Comparison of ENCODE assay signal across 21 cellular contexts in genomic region chr16:85074225-85074914, GRCh38. TPM values are rescaled to one million over a fixed set of nuclear protein-coding genes. Genes with fewer than 3 reads are reported as not detected.
DNase-seq lines count a peak whose midpoint lies in the region; ATAC-seq and TF ChIP-seq lines count a peak whose summit lies in the region.
"Had no signal": no experiment of that assay in that cellular context is flagged by ENCODE, and none has a peak within 500 bp of the region (broad histone marks: within the 10 kb centered on the region; RNA-seq: fewer than 3 reads in every experiment).

No MANE protein-coding gene starts in this region.

- H3K27ac ChIP-seq in HEK293 (ENCODE audit: extremely low read depth, low read depth, low read length) = no peak overlapping the region
- H3K27ac ChIP-seq: 22Rv1; A549; BLaER1 treated with 17β-estradiol and CSF1 and Interleukin-3, amounts not matched to agents 10 nM and 100 nM; C4-2B had no signal

- H3K4me3 Mint-ChIP-seq in natural killer cell treated with Interleukin-12 subunit alpha and Interleukin-12 subunit beta and Interleukin-15 and Interleukin-18, amount 100 ng/mL, for 72 hours = no peak overlapping the region
- no peak overlapping the region for H3K4me3 Mint-ChIP-seq in natural killer cell
- no peak overlapping the region for H3K4me3 Mint-ChIP-seq in nephron
- H3K4me3 Mint-ChIP-seq: B cell; CD4-positive, alpha-beta T cell; CD8-positive, alpha-beta T cell had no signal

- no peaks in the 10 kb centered on the region for H3K4me1 Mint-ChIP-seq in natural killer cell treated with Interleukin-12 subunit alpha and Interleukin-12 subunit beta and Interleukin-15 and Interleukin-18, amount 100 ng/mL, for 72 hours (ENCODE audit: low read depth in 2 of 2)
- H3K4me1 Mint-ChIP-seq in natural killer cell (no peaks in the 10 kb centered on the region), nephron (peaks cover 32% of the 10 kb centered on the region)

- H3K27me3 Mint-ChIP-seq in natural killer cell treated with Interleukin-12 subunit alpha and Interleukin-12 subunit beta and Interleukin-15 and Interleukin-18, amount 100 ng/mL, for 72 hours = no peaks in the 10 kb centered on the region
- H3K27me3 Mint-ChIP-seq in natural killer cell (ENCODE audit: low read depth in 2 of 2) (no peaks in the 10 kb centered on the region), nephron (ENCODE audit: low read depth) (no peaks in the 10 kb centered on the region)
- H3K27me3 Mint-ChIP-seq: CD4-positive, alpha-beta T cell had no signal

- no peaks in the 10 kb centered on the region for H3K36me3 Mint-ChIP-seq in natural killer cell treated with Interleukin-12 subunit alpha and Interleukin-12 subunit beta and Interleukin-15 and Interleukin-18, amount 100 ng/mL, for 72 hours
- H3K36me3 Mint-ChIP-seq in natural killer cell = no peaks in the 10 kb centered on the region
- peaks cover 18% of the 10 kb centered on the region for H3K36me3 Mint-ChIP-seq in nephron (ENCODE audit: low read depth)

- intact Hi-C loops in natural killer cell (cut with micrococcal nuclease) = no loop called here
- intact Hi-C loops in left colon (cut with DNase I, micrococcal nuclease) = no loop called here

- POLR2A ChIA-PET in HEK293 (lab: Yijun Ruan, JAX) = no interaction called here

- peak; percentile 44 for DNase-seq in natural killer cell treated with Interleukin-12 subunit alpha and Interleukin-12 subunit beta and Interleukin-15 and Interleukin-18, amount 100 ng/mL, for 72 hours (ENCODE audit: low spot score)
- DNase-seq in natural killer cell = no peak
- DNase-seq in left colon = no peak
- no peak for DNase-seq in EL
- DNase-seq in stimulated activated naive CD4-positive, alpha-beta T cell treated with Interleukin-2 at 50 U/mL for 16 hours (lab: John Stamatoyannopoulos, UW) = no peak
- DNase-seq: AML-193; Caco-2; Calu3; CD4-positive, alpha-beta T cell; CD8-positive, alpha-beta T cell; DMS79 treated with DMSO at 0.1 percent for 48 hours; GDM1 had no signal

- CTCF ChIA-PET in HEK293 (lab: Yijun Ruan, JAX) = interaction anchor here (0.7 kb wide), 1 partner anchor 29 kb away, joined by 3 read pairs; no protein-coding TSS in a partner anchor

- H3K4me1 ChIP-seq in HEK293 (ENCODE audit: control insufficient read depth, insufficient read depth, low read length) = no peaks in the 10 kb centered on the region
- H3K4me1 ChIP-seq: A549, Caco-2 had no signal

- TF ChIP-seq CTCF in natural killer cell (IDR thresholded peaks at IDR 0.05) (no peak), HEK293 (tag by site-specific recombination; IDR thresholded peaks at IDR 0.05) (no peak), nephron (IDR thresholded peaks at IDR 0.05; ENCODE audit: unreplicated experiment in 3 of 3) (no peak)

- no peak for ATAC-seq in natural killer cell treated with Interleukin-12 subunit alpha and Interleukin-12 subunit beta and Interleukin-15 and Interleukin-18, amount 100 ng/mL, for 72 hours
- no peak for ATAC-seq in natural killer cell
- ATAC-seq in left colon = peak; percentile 81
- ATAC-seq: A549; CD8-positive, alpha-beta T cell; GM12878 had no signal

- no peaks in the 10 kb centered on the region for H3K9me3 ChIP-seq in HEK293 (ENCODE audit: control insufficient read depth, insufficient read depth, low read depth, low read length)
- H3K9me3 ChIP-seq: A549; BLaER1 treated with 17β-estradiol and CSF1 and Interleukin-3, amounts not matched to agents 10 nM and 100 nM; Caco-2 had no signal

- no peak overlapping the region for H3K4me3 ChIP-seq in HEK293 (ENCODE audit: low read depth, low read length)
- H3K4me3 ChIP-seq: A549; BLaER1 treated with 17β-estradiol and CSF1 and Interleukin-3, amounts not matched to agents 10 nM and 100 nM; GM12878 had no signal

- no peak overlapping the region for H3K27ac Mint-ChIP-seq in natural killer cell treated with Interleukin-12 subunit alpha and Interleukin-12 subunit beta and Interleukin-15 and Interleukin-18, amount 100 ng/mL, for 72 hours
- H3K27ac Mint-ChIP-seq in natural killer cell = no peak overlapping the region
- H3K27ac Mint-ChIP-seq in nephron = peak overlapping the region in 2 of 3 experiments; percentile 26 to 65
- H3K27ac Mint-ChIP-seq: B cell; CD4-positive, alpha-beta T cell; CD8-positive, alpha-beta T cell had no signal

- no peaks in the 10 kb centered on the region for H3K9me3 Mint-ChIP-seq in natural killer cell treated with Interleukin-12 subunit alpha and Interleukin-12 subunit beta and Interleukin-15 and Interleukin-18, amount 100 ng/mL, for 72 hours
- H3K9me3 Mint-ChIP-seq in natural killer cell (no peaks in the 10 kb centered on the region), nephron (no peaks in the 10 kb centered on the region)
- H3K9me3 Mint-ChIP-seq: CD4-positive, alpha-beta T cell; CD8-positive, alpha-beta T cell had no signal

- peaks cover 0 to 34% of the 10 kb centered on the region in 2 experiments; a peak in 1 of 3 replicates for H3K36me3 ChIP-seq in HEK293 (ENCODE audit: control insufficient read depth in 2 of 2, insufficient read depth in 1 of 2, low read length in 2 of 2)

TF ChIP-seq in HEK293, 187 proteins besides CTCF, POLR2A, EP300 and RAD21:
- TF ChIP-seq, protein P1, sequence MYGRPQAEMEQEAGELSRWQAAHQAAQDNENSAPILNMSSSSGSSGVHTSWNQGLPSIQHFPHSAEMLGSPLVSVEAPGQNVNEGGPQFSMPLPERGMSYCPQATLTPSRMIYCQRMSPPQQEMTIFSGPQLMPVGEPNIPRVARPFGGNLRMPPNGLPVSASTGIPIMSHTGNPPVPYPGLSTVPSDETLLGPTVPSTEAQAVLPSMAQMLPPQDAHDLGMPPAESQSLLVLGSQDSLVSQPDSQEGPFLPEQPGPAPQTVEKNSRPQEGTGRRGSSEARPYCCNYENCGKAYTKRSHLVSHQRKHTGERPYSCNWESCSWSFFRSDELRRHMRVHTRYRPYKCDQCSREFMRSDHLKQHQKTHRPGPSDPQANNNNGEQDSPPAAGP (tag by site-specific recombination; IDR thresholded peaks at IDR 0.05) = 0 out of 2 replicates have a peak, but pooled peaks have one; percentile 29
- TF ChIP-seq ZSCAN4 (tag by site-specific recombination; IDR thresholded peaks at IDR 0.05) (0 out of 2 replicates have a peak, but pooled peaks have one; percentile 16), SALL2 (tag by site-specific recombination; IDR thresholded peaks at IDR 0.05; ENCODE audit: borderline replicate concordance) (no peak), ZBTB8A (tag by site-specific recombination; IDR thresholded peaks at IDR 0.05) (no peak)

RNA-seq across cellular contexts. Expression of gene CIBAR2, which starts 37.9 kb away (rescaled TPM):
- total RNA-seq in natural killer cell treated with Interleukin-12 subunit alpha and Interleukin-12 subunit beta and Interleukin-15 and Interleukin-18, amount 100 ng/mL, for 72 hours = not detected
- total RNA-seq in natural killer cell (not detected), left colon (not detected)
- total RNA-seq: A172; B cell; Caco-2; Calu3; CD4-positive, alpha-beta T cell; CD8-positive, alpha-beta T cell; GM12878 had no signal

RNA-seq across cellular contexts. Expression of gene KIAA0513, which starts 46.8 kb away (rescaled TPM):
- total RNA-seq in natural killer cell treated with Interleukin-12 subunit alpha and Interleukin-12 subunit beta and Interleukin-15 and Interleukin-18, amount 100 ng/mL, for 72 hours = 1 to 10 TPM; 3.3 to 3.6 TPM
- 10 to 100 TPM in 2 of 3 donors, 1 to 10 TPM in 1; 7.9 to 17.7 (median 12.1) TPM for total RNA-seq in natural killer cell
- total RNA-seq in left colon = 10 to 100 TPM; 28.9 to 40.3 TPM

Comparison
In these comparisons a context has a peak if more than half of its experiments do, and no peak if none do; other contexts are left out.
1. H3K27ac Mint-ChIP-seq: peak in nephron (2 of 3); none in natural killer cell treated with Interleukin-12 subunit alpha and Interleukin-12 subunit beta and Interleukin-15 and Interleukin-18, amount 100 ng/mL, for 72 hours (0 of 2) and natural killer cell (0 of 2).